1 cellular context compared by ENCODE assay signal in genomic region chr12:132422057-132423043, GRCh38.
TF ChIP-seq lines count a peak whose summit lies in the region.

No MANE protein-coding gene starts in this region.

TF ChIP-seq in K562, 482 proteins besides CTCF, POLR2A, EP300 and RAD21 (continued from another document and continues in another):
- TF ChIP-seq AFF1 (IDR thresholded peaks at IDR 0.05; ENCODE audit: low read depth in 1 of 2, partially characterized antibody in 2 of 2), result peak in 1 of 2 experiments; percentile 61
- no peak for TF ChIP-seq E2F3 (CRISPR knock-in tag; IDR thresholded peaks at IDR 0.05)
- peak; percentile 63; the same call in 1 of the 2 replicates for TF ChIP-seq JUND (IDR thresholded peaks at IDR 0.05; ENCODE audit: borderline replicate concordance, low read depth, low read length)
- peak; percentile 20; the same call in 1 of the 3 replicates for TF ChIP-seq JUND (tag; IDR thresholded peaks at IDR 0.05; ENCODE audit: borderline replicate concordance, low read depth, low read length)
- no peak for TF ChIP-seq PYGO2 (tag; IDR thresholded peaks at IDR 0.05)
- TF ChIP-seq NCOA1 (IDR thresholded peaks at IDR 0.05; ENCODE audit: low read depth), result no peak; the same call in 1 of the 2 replicates
- TF ChIP-seq RBM39 (optimal IDR thresholded peaks at IDR 0.05; ENCODE audit: low read depth, low read length), result no peak
- no peak for TF ChIP-seq ARID4B (CRISPR knock-in tag; IDR thresholded peaks at IDR 0.05)
- TF ChIP-seq SIN3A (IDR thresholded peaks at IDR 0.05; ENCODE audit: borderline replicate concordance in 2 of 2, control insufficient read depth in 1 of 2, low read depth in 2 of 2, low read length in 2 of 2), result no peak
- TF ChIP-seq KDM1A (IDR thresholded peaks at IDR 0.05), result no peak
- peak; percentile 93 for TF ChIP-seq ATF4 (CRISPR knock-in tag; IDR thresholded peaks at IDR 0.05)
- no peak for TF ChIP-seq ZC3H4 (CRISPR knock-in tag; IDR thresholded peaks at IDR 0.05; ENCODE audit: borderline replicate concordance)
- no peak for TF ChIP-seq RFX1 (IDR thresholded peaks at IDR 0.05)
- TF ChIP-seq POLR2B (IDR thresholded peaks at IDR 0.05; ENCODE audit: low read depth, partially characterized antibody), result no peak
- no peak for TF ChIP-seq CAMTA2 (CRISPR knock-in tag; conservative IDR thresholded peaks at IDR 0.05)
- TF ChIP-seq ATF6 (CRISPR knock-in tag; IDR thresholded peaks at IDR 0.05), result no peak
- 0 out of 2 replicates have a peak, but pooled peaks have one; percentile 24 for TF ChIP-seq EHMT2 (IDR thresholded peaks at IDR 0.05)
- no peak for TF ChIP-seq SRSF9 (IDR thresholded peaks at IDR 0.05; ENCODE audit: borderline replicate concordance, low read depth, low read length)
- no peak for TF ChIP-seq ZBTB34 (CRISPR knock-in tag; IDR thresholded peaks at IDR 0.05)
- TF ChIP-seq THRB (CRISPR knock-in tag; conservative IDR thresholded peaks at IDR 0.05), result 0 out of 2 replicates have a peak, but pooled peaks have one; percentile 8
- no peak for TF ChIP-seq SIN3B (IDR thresholded peaks at IDR 0.05; ENCODE audit: low read depth)
- peak; percentile 85 for TF ChIP-seq ZNF583 (CRISPR knock-in tag; IDR thresholded peaks at IDR 0.05)
- no peak for TF ChIP-seq KDM4B (IDR thresholded peaks at IDR 0.05; ENCODE audit: borderline replicate concordance in 2 of 2, low read depth in 1 of 2)
- TF ChIP-seq MAFF (IDR thresholded peaks at IDR 0.05; ENCODE audit: low read length), result no peak
- TF ChIP-seq NKRF (IDR thresholded peaks at IDR 0.05; ENCODE audit: borderline replicate concordance), result 0 out of 2 replicates have a peak, but pooled peaks have one; percentile 29
- peak; percentile 83 for TF ChIP-seq DPF2 (IDR thresholded peaks at IDR 0.05)
- no peak for TF ChIP-seq E2F4 (CRISPR knock-in tag; IDR thresholded peaks at IDR 0.05; ENCODE audit: low read depth)
- peak; percentile 44; the same call in 1 of the 2 replicates for TF ChIP-seq EP400 (IDR thresholded peaks at IDR 0.05)
- no peak; the same call in 1 of the 2 replicates for TF ChIP-seq HDAC2 (IDR thresholded peaks at IDR 0.05)
- no peak for TF ChIP-seq HSF4 (CRISPR knock-in tag; IDR thresholded peaks at IDR 0.05; ENCODE audit: borderline replicate concordance)
- no peak for TF ChIP-seq USF1 (CRISPR knock-in tag; IDR thresholded peaks at IDR 0.05)
- TF ChIP-seq ZNF444 (CRISPR knock-in tag; IDR thresholded peaks at IDR 0.05), result no peak
- TF ChIP-seq CBFA2T2 (conservative IDR thresholded peaks at IDR 0.05), result no peak
- no peak for TF ChIP-seq HDAC3 (IDR thresholded peaks at IDR 0.05; ENCODE audit: borderline replicate concordance, partially characterized antibody)
- no peak for TF ChIP-seq ZNF75A (CRISPR knock-in tag; IDR thresholded peaks at IDR 0.05)
- TF ChIP-seq FOS (IDR thresholded peaks at IDR 0.05; ENCODE audit: extremely low read depth, insufficient read length), result no peak
- no peak for TF ChIP-seq FOXJ3 (CRISPR knock-in tag; IDR thresholded peaks at IDR 0.05)
- TF ChIP-seq ZNF639 (CRISPR knock-in tag; conservative IDR thresholded peaks at IDR 0.05 in 1 of 2, IDR thresholded peaks at IDR 0.05 in 1 of 2), result no peak
- no peak for TF ChIP-seq ZNF384 (IDR thresholded peaks at IDR 0.05; ENCODE audit: low read depth, low read length)
- TF ChIP-seq MAZ (CRISPR knock-in tag; conservative IDR thresholded peaks at IDR 0.05 in 1 of 2, IDR thresholded peaks at IDR 0.05 in 1 of 2), result peak in 1 of 2 experiments; percentile 70; a peak in 2 of 4 replicates
- no peak for TF ChIP-seq HMGN3 (IDR thresholded peaks at IDR 0.05; ENCODE audit: borderline replicate concordance, extremely low read depth, insufficient read length, low read depth, low read length)
- no peak for TF ChIP-seq FOXA1 (IDR thresholded peaks at IDR 0.05; ENCODE audit: borderline replicate concordance)
- TF ChIP-seq ZNF695 (CRISPR knock-in tag; IDR thresholded peaks at IDR 0.05), result no peak
- no peak for TF ChIP-seq ZNF133 (CRISPR knock-in tag; IDR thresholded peaks at IDR 0.05)
